ENCODE assay signal across 14 cellular contexts in genomic region chr10:55628260-55628701, GRCh38.
A peak's percentile ranks its signal among the peaks of the same experiment; 100 is the strongest.
DNase-seq lines count a peak whose midpoint lies in the region; ATAC-seq and TF ChIP-seq lines count a peak whose summit lies in the region.
"Had no signal": no experiment of that assay in that cellular context is flagged by ENCODE, and none has a peak within 500 bp of the region (broad histone marks: within the 10 kb centered on the region; RNA-seq: fewer than 3 reads in every experiment).

No MANE protein-coding gene starts in this region.

- H3K36me3 ChIP-seq in lower lobe of right lung (no peaks in the 10 kb centered on the region), thyroid gland (no peaks in the 10 kb centered on the region), esophagus squamous epithelium (no peaks in the 10 kb centered on the region)

- intact Hi-C loops in lower lobe of right lung (cut with DNase I), result no loop called here
- intact Hi-C loops in thyroid gland (cut with DNase I), result no loop called here
- intact Hi-C loops in esophagus squamous epithelium (cut with DNase I), result no loop called here
- intact Hi-C loops in left colon (cut with DNase I, micrococcal nuclease), result no loop called here

- DNase-seq in DMS153 (lab: John Stamatoyannopoulos, UW) (peak; percentile 24), DMS153 treated with DMSO at 0.1 percent for 48 hours (lab: John Stamatoyannopoulos, UW; ENCODE audit: unreplicated experiment) (no peak), coronary artery (ENCODE audit: low spot score) (no peak), lower lobe of right lung (peak; percentile 39), thyroid gland (peak; percentile 13 to 25), esophagus squamous epithelium (lab: John Stamatoyannopoulos, UW) (no peak), left colon (no peak)
- DNase-seq: 8988T; activated B cell treated with CpG ODN at 0.5 μM for 24 hours; activated naive CD8-positive, alpha-beta T cell treated with anti-CD3 and anti-CD28 coated beads, Interleukin-2, amount 10 ng/mL, durations not matched to agents 7 days and 5 days; GF-D8; naive thymus-derived CD8-positive, alpha-beta T cell; PC-3 had no signal

- H3K9me3 ChIP-seq in lower lobe of right lung, result no peaks in the 10 kb centered on the region
- H3K9me3 ChIP-seq in thyroid gland, result no peaks in the 10 kb centered on the region
- no peaks in the 10 kb centered on the region for H3K9me3 ChIP-seq in esophagus squamous epithelium

- TF ChIP-seq CTCF in coronary artery (IDR thresholded peaks at IDR 0.05) (no peak), lower lobe of right lung (IDR thresholded peaks at IDR 0.05) (no peak), thyroid gland (IDR thresholded peaks at IDR 0.05) (no peak), esophagus squamous epithelium (IDR thresholded peaks at IDR 0.05) (no peak)

- WGBS in thyroid gland, 2 donors, result 1 to 2% methylated on average over 23 to 28 of the region's 30 CpGs
- 2 to 5% methylated on average over 11 to 18 of the region's 30 CpGs for WGBS in esophagus squamous epithelium, 2 donors

- no peak for ATAC-seq in lower lobe of right lung
- ATAC-seq in left colon, result no peak
- no peak for ATAC-seq in GM21723 (IDR thresholded peaks at IDR 0.05; ENCODE audit: unreplicated experiment)
- ATAC-seq: naive thymus-derived CD8-positive, alpha-beta T cell; PC-3 had no signal

- H3K27ac ChIP-seq in coronary artery (no peak overlapping the region), lower lobe of right lung (no peak overlapping the region), thyroid gland (no peak overlapping the region), esophagus squamous epithelium (no peak overlapping the region)

- peak overlapping the region; percentile 45 for H3K4me3 ChIP-seq in coronary artery
- H3K4me3 ChIP-seq in lower lobe of right lung, result peak overlapping the region; percentile 37
- H3K4me3 ChIP-seq in thyroid gland (replicated peaks in 1 of 3), result no peak overlapping the region
- peak overlapping the region in 2 of 4 donors; percentile 22 to 33 for H3K4me3 ChIP-seq in esophagus squamous epithelium

- H3K4me1 ChIP-seq in lower lobe of right lung, result peaks cover 6% of the 10 kb centered on the region
- peaks cover 0 to 9% of the 10 kb centered on the region in 2 donors for H3K4me1 ChIP-seq in thyroid gland
- peaks cover 0 to 34% (median 0%) of the 10 kb centered on the region in 3 donors for H3K4me1 ChIP-seq in esophagus squamous epithelium

- peaks cover 30% of the 10 kb centered on the region for H3K27me3 ChIP-seq in lower lobe of right lung (ENCODE audit: low read depth)
- H3K27me3 ChIP-seq in thyroid gland, result no peaks in the 10 kb centered on the region
- H3K27me3 ChIP-seq in esophagus squamous epithelium, result peaks cover 0 to 7% (median 0%) of the 10 kb centered on the region in 4 donors

- TF ChIP-seq POLR2A in thyroid gland (IDR thresholded peaks at IDR 0.05), result no peak
- TF ChIP-seq POLR2A in esophagus squamous epithelium (IDR thresholded peaks at IDR 0.05), result no peak

Comparison
In these comparisons a context has a peak if more than half of its experiments do, and no peak if none do; other contexts are left out.
1. DNase-seq: peak in DMS153 (single experiment), lower lobe of right lung (single experiment) and thyroid gland (2 of 2); none in DMS153 treated with DMSO at 0.1 percent for 48 hours (single experiment), coronary artery (single experiment), esophagus squamous epithelium (single experiment) and left colon (0 of 2).
2. H3K4me3 ChIP-seq: peak in coronary artery (single experiment) and lower lobe of right lung (single experiment); none in thyroid gland (0 of 3).